ENCODE assay signal across 26 cellular contexts in genomic region chr4:2267320-2267811, GRCh38.
"Had no signal": no experiment of that assay in that cellular context is flagged by ENCODE, and none has a peak within 500 bp of the region (broad histone marks: within the 10 kb centered on the region; RNA-seq: fewer than 3 reads in every experiment).

No MANE protein-coding gene starts in this region.

- H3K27me3 ChIP-seq: colonic mucosa, esophagus muscularis mucosa, foreskin keratinocyte, gastroesophageal sphincter, heart left ventricle, hepatocyte, ovary, right lobe of liver, stomach, tibial artery had no signal

- H2AFZ ChIP-seq: hepatocyte had no signal

- H3K4me1 ChIP-seq: colonic mucosa, foreskin keratinocyte had no signal

- DNase-seq: colonic mucosa; effector CD8-positive, alpha-beta T cell; endodermal cell; foreskin keratinocyte; kidney; naive thymus-derived CD8-positive, alpha-beta T cell; nephron progenitor cell; occipital lobe; ovary; posterior cingulate gyrus; retina; right lobe of liver; stimulated activated CD4-positive, alpha-beta T cell treated with anti-CD3 and anti-CD28 coated beads, Interleukin-12 subunit alpha, Interleukin-12 subunit beta, amount 100 ng/mL, for 4 hours; stimulated activated CD4-positive, alpha-beta T cell treated with anti-CD3 and anti-CD28 coated beads, Interleukin-1b, Interleukin-23, amount 100 ng/mL, for 48 hours; stimulated activated CD4-positive, alpha-beta T cell treated with anti-CD3 and anti-CD28 coated beads, Interleukin-4, amount 100 ng/mL, for 1 hour; stimulated activated naive CD4-positive, alpha-beta T cell treated with Interleukin-2 at 50 U/mL for 16 hours; stomach; tibial artery had no signal

- ATAC-seq: foreskin keratinocyte; gastroesophageal sphincter; heart left ventricle; left lobe of liver; naive thymus-derived CD8-positive, alpha-beta T cell; right lobe of liver; stimulated activated effector memory CD8-positive, alpha-beta T cell treated with anti-CD3 and anti-CD28 coated beads, Interleukin-12 subunit alpha, Interleukin-12 subunit beta, amount 100 ng/mL, for 72 hours had no signal

- H3K36me3 ChIP-seq: colonic mucosa, heart left ventricle, ovary, right lobe of liver had no signal

- H3K4me2 ChIP-seq: hepatocyte, smooth muscle cell had no signal

- H3K4me3 ChIP-seq: colonic mucosa, esophagus muscularis mucosa, gastroesophageal sphincter, heart left ventricle, hepatocyte, ovary, right lobe of liver, smooth muscle cell, stomach, tibial artery had no signal

- H3K9me3 ChIP-seq: colonic mucosa, esophagus muscularis mucosa, gastroesophageal sphincter, heart left ventricle, ovary, right lobe of liver, stomach, tibial artery had no signal

- H3K79me2 ChIP-seq: hepatocyte had no signal

- H3K27ac ChIP-seq: colonic mucosa, epithelial cell of prostate, foreskin keratinocyte, hepatocyte, ovary, right lobe of liver had no signal
